ENCODE assay signal across 8 cellular contexts in genomic region chr7:64574481-64575159, GRCh38. TPM values are rescaled to one million over a fixed set of nuclear protein-coding genes. Genes with fewer than 3 reads are reported as not detected.
DNase-seq lines count a peak whose midpoint lies in the region; FAIRE-seq and TF ChIP-seq lines count a peak whose summit lies in the region.

No MANE protein-coding gene starts in this region.

- TF ChIP-seq POLR2A in breast epithelium (IDR thresholded peaks at IDR 0.05) = no peak

- DNase-seq in NCI-H2029 treated with DMSO at 0.1 percent for 48 hours (lab: John Stamatoyannopoulos, UW) (peak; percentile 62), breast epithelium (ENCODE audit: low spot score in 2 of 2) (peak; percentile 47 to 67), kidney epithelial cell (ENCODE audit: low read depth) (peak; percentile 18), substantia nigra (lab: John Stamatoyannopoulos, UW) (peak in 26 of 49 donors; percentile 6 to 52 (median 28)), 8988T (no peak), NCI-H146 (lab: John Stamatoyannopoulos, UW) (no peak), kidney (no peak), COLO829 (ENCODE audit: low spot score) (no peak)

- H3K4me3 ChIP-seq in breast epithelium (peak overlapping the region; percentile 30 to 57 (median 48)), kidney epithelial cell (ENCODE audit: low read depth, low read length) (peak overlapping the region; percentile 45), kidney (ENCODE audit: low read length in 2 of 2) (peak overlapping the region in 1 of 2 donors; percentile 56)

- intact Hi-C loops in breast epithelium (cut with DNase I; ENCODE audit: low total_unique reads) (no loop called here), kidney (cut with DNase I) (no loop called here)

- TF ChIP-seq CTCF in breast epithelium (IDR thresholded peaks at IDR 0.05) (no peak), kidney epithelial cell (IDR thresholded peaks at IDR 0.05; ENCODE audit: insufficient read depth, low read length, poor library complexity, severe bottlenecking) (no peak), kidney (IDR thresholded peaks at IDR 0.05; ENCODE audit: borderline replicate concordance, extremely low read depth, insufficient read depth) (no peak)

- H3K36me3 ChIP-seq in breast epithelium (no peaks in the 10 kb centered on the region), kidney epithelial cell (ENCODE audit: control insufficient read depth, insufficient read depth, low read length) (no peaks in the 10 kb centered on the region), kidney (ENCODE audit: control insufficient read depth in 1 of 2, insufficient read depth in 2 of 2, low read length in 2 of 2) (no peaks in the 10 kb centered on the region)

- no peaks in the 10 kb centered on the region for H3K27me3 ChIP-seq in breast epithelium
- H3K27me3 ChIP-seq in kidney epithelial cell (ENCODE audit: control insufficient read depth, insufficient read depth, low read length) = peaks cover 5% of the 10 kb centered on the region

- H3K4me1 ChIP-seq in breast epithelium (no peaks in the 10 kb centered on the region), kidney (ENCODE audit: control insufficient read depth in 1 of 2, insufficient read depth in 1 of 2, low read depth in 1 of 2, low read length in 2 of 2) (peaks cover 0 to 3% of the 10 kb centered on the region in 2 donors)

- no peak overlapping the region for H3K9ac ChIP-seq in kidney (ENCODE audit: low read length in 2 of 2)

- FAIRE-seq in kidney (lab: Jason Lieb, UNC) = no peak

- H3K9me3 ChIP-seq in breast epithelium (peaks cover 0 to 9% of the 10 kb centered on the region in 2 donors), kidney (ENCODE audit: control insufficient read depth in 1 of 2, low read length in 2 of 2) (no peaks in the 10 kb centered on the region)

- no peak overlapping the region for H3K27ac ChIP-seq in breast epithelium
- H3K27ac ChIP-seq in substantia nigra (ENCODE audit: low read depth, low read length, poor library complexity, severe bottlenecking) = no peak overlapping the region
- no peak overlapping the region for H3K27ac ChIP-seq in kidney (ENCODE audit: low read depth in 2 of 2, low read length in 2 of 2)

RNA-seq across cellular contexts. Expression of gene ZNF680, which starts 11.7 kb away (rescaled TPM):
- 10 to 100 TPM; 16.2 to 50.3 (median 34.1) TPM for total RNA-seq in breast epithelium
- 4.0 and 7.0 TPM in 2 replicates for total RNA-seq in kidney epithelial cell
- total RNA-seq in kidney = 20.7 TPM
- polyA plus RNA-seq in kidney (ENCODE audit: insufficient read depth, low read depth, low replicate concordance) = 7.3 TPM

Comparison
In these comparisons a context has a peak if more than half of its experiments do, and no peak if none do; other contexts are left out.
1. DNase-seq: peak in NCI-H2029 treated with DMSO at 0.1 percent for 48 hours (single experiment), breast epithelium (2 of 2), kidney epithelial cell (single experiment) and substantia nigra (26 of 49); none in 8988T (single experiment), NCI-H146 (single experiment), kidney (single experiment) and COLO829 (single experiment).